11 cellular contexts compared by ENCODE assay signal in the genomic region with DNA sequence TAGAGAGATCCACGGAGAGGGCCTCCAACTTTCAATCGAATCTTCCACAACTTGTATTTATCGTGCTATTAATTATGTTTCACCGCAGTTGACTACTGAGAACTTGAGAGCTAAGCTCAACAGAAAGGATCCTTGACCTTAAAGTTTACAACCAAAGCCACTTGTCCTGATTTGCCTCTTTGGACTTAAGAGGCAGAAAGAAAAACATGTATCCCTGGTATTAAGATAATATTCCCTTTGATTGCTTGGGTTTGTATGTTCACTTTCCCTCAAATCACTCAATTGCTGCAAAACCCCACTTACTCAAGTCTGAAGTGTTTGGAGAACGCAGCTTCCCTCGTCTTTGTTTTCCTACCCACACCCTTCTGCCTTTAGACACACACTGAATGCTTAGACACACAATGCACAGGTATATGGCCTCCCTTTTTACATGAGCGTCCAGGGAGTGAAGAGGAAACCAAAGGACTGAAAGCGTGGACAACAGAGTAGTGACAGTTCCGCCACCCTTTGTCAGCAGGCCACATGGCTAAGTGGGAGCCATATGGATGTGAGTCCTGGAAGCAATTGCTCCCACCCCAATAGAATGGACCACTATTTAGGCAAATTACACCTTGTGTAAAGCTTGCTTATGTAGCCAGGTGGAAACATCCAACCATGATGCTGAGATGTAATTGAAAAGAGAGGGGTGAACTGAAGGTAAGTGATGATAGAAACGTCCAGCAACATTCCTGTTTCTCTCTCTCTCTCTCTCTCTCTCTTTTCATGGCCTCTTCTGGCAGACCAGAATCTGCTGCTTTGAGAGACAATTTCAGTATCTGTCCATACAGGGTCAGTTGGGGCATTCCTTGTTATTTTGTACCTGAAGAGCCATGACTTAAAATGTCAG. TPM values are rescaled to one million over a fixed set of nuclear protein-coding genes. Genes with fewer than 3 reads are reported as not detected.
DNase-seq lines count a peak whose midpoint lies in the region; ATAC-seq and TF ChIP-seq lines count a peak whose summit lies in the region.
"Had no signal": no experiment of that assay in that cellular context is flagged by ENCODE, and none has a peak within 500 bp of the region (broad histone marks: within the 10 kb centered on the region; RNA-seq: fewer than 3 reads in every experiment).

No MANE protein-coding gene starts in this region.

- intact Hi-C loops in activated T-helper 2 cell treated with anti-CD3 and anti-CD28 coated beads, Interferon-gamma antibody, Interleukin-2, Interleukin-4, amounts not matched to agents 10 μg/mL and 5 μg/mL and 100 μg/mL, durations not matched to agents 14 hours and 24 hours and 36 hours (cut with micrococcal nuclease) = no loop called here

- H3K79me1 ChIP-seq in H9 (ENCODE audit: insufficient read depth, low read depth, low read length, poor library complexity, severe bottlenecking) = no peaks in the 10 kb centered on the region

- no peaks in the 10 kb centered on the region for H3K36me3 ChIP-seq in BLaER1
- H3K36me3 ChIP-seq: MG63 had no signal

- no peak overlapping the region for H2BK120ac ChIP-seq in H9 (ENCODE audit: low read depth, low read length, poor library complexity, severe bottlenecking)

- H2BK15ac ChIP-seq in H9 (ENCODE audit: low read depth, low read length) = no peak overlapping the region

- H3K9me3 ChIP-seq in BLaER1 (no peaks in the 10 kb centered on the region), H9 (ENCODE audit: control insufficient read depth, low read depth, low read length) (no peaks in the 10 kb centered on the region)
- H3K9me3 ChIP-seq: MG63 had no signal

- H3K27me3 ChIP-seq in BLaER1 (no peaks in the 10 kb centered on the region), H9 (ENCODE audit: insufficient read depth, low read length) (no peaks in the 10 kb centered on the region)

- H3K27me3 Mint-ChIP-seq in H9 (ENCODE audit: low read depth) (peaks cover 2% of the 10 kb centered on the region; the same call in 1 of the 2 replicates), mesothelial cell of epicardium (ENCODE audit: low read depth) (no peaks in the 10 kb centered on the region)
- peaks cover 48% of the 10 kb centered on the region for H3K27me3 Mint-ChIP-seq in activated T-helper 2 cell treated with anti-CD3 and anti-CD28 coated beads, Interferon-gamma antibody, Interleukin-2, Interleukin-4, amounts not matched to agents 10 μg/mL and 5 μg/mL and 100 μg/mL, durations not matched to agents 14 hours and 24 hours and 36 hours (ENCODE audit: low read depth)

- TF ChIP-seq CTCF in H9 (conservative IDR thresholded peaks at IDR 0.05) (no peak), mesothelial cell of epicardium (IDR thresholded peaks at IDR 0.05; ENCODE audit: unreplicated experiment) (no peak)

- peaks cover 6% of the 10 kb centered on the region for H3K23me2 ChIP-seq in H9 (ENCODE audit: insufficient read length, low read depth, low read length, poor library complexity, severe bottlenecking)

- H2AFZ ChIP-seq in H9 (ENCODE audit: low read length) = no peak overlapping the region

- no peak overlapping the region for H4K5ac ChIP-seq in H9 (ENCODE audit: insufficient read length, low read depth, low read length)

- H3K4ac ChIP-seq in H9 (ENCODE audit: low read depth, low read length) = no peak overlapping the region

- no peak for ATAC-seq in HG03342 (IDR thresholded peaks at IDR 0.05; ENCODE audit: unreplicated experiment)
- no peak for ATAC-seq in HG02610 (IDR thresholded peaks at IDR 0.05; ENCODE audit: unreplicated experiment)

- H3K14ac ChIP-seq in H9 (ENCODE audit: insufficient read depth, low read length) = no peak overlapping the region

- no peak overlapping the region for H4K91ac ChIP-seq in H9 (ENCODE audit: insufficient read length, low read depth, low read length)

- no peaks in the 10 kb centered on the region for H4K20me1 ChIP-seq in BLaER1
- no peaks in the 10 kb centered on the region for H4K20me1 ChIP-seq in H9 (ENCODE audit: control insufficient read depth, insufficient read depth, insufficient read length)

- H3K56ac ChIP-seq in H9 (ENCODE audit: insufficient read length, low read depth, low read length) = no peak overlapping the region

- no peak overlapping the region for H2BK20ac ChIP-seq in H9 (ENCODE audit: low read depth, low read length, poor library complexity, severe bottlenecking)

- peaks cover 41 to 48% of the 10 kb centered on the region in 2 experiments for H3K4me1 Mint-ChIP-seq in H9
- H3K4me1 Mint-ChIP-seq in activated T-helper 2 cell treated with anti-CD3 and anti-CD28 coated beads, Interferon-gamma antibody, Interleukin-2, Interleukin-4, amounts not matched to agents 10 μg/mL and 5 μg/mL and 100 μg/mL, durations not matched to agents 14 hours and 24 hours and 36 hours (ENCODE audit: low read depth) = peaks cover 11% of the 10 kb centered on the region
- H3K4me1 Mint-ChIP-seq in mesothelial cell of epicardium = peaks cover 67% of the 10 kb centered on the region

- H3K23ac ChIP-seq in H9 (ENCODE audit: insufficient read length, low read depth, low read length) = no peak overlapping the region

- H3K4me2 ChIP-seq in BLaER1 (peak overlapping the region; percentile 79), H9 (ENCODE audit: insufficient read depth, insufficient read length, low read length) (peak overlapping the region; percentile 53)

- no peaks in the 10 kb centered on the region for H3K9me3 Mint-ChIP-seq in H9
- no peaks in the 10 kb centered on the region for H3K9me3 Mint-ChIP-seq in activated T-helper 2 cell treated with anti-CD3 and anti-CD28 coated beads, Interferon-gamma antibody, Interleukin-2, Interleukin-4, amounts not matched to agents 10 μg/mL and 5 μg/mL and 100 μg/mL, durations not matched to agents 14 hours and 24 hours and 36 hours
- H3K9me3 Mint-ChIP-seq in mesothelial cell of epicardium = no peaks in the 10 kb centered on the region

- no peak overlapping the region for H2BK12ac ChIP-seq in H9 (ENCODE audit: insufficient read length, low read depth, low read length)

- H3K27ac ChIP-seq in BLaER1 (no peak overlapping the region), H9 (ENCODE audit: insufficient read length, low read depth, low read length) (no peak overlapping the region)

- DNase-seq in H9 = no peak
- DNase-seq in activated T-helper 2 cell treated with anti-CD3 and anti-CD28 coated beads, Interferon-gamma antibody, Interleukin-2, Interleukin-4, amounts not matched to agents 10 μg/mL and 5 μg/mL and 100 μg/mL, durations not matched to agents 14 hours and 24 hours and 36 hours (ENCODE audit: low spot score) = no peak
- no peak for DNase-seq in mesothelial cell of epicardium (ENCODE audit: low spot score in 2 of 2, unreplicated experiment in 2 of 2)
- no peak for DNase-seq in islet precursor cell
- DNase-seq in HK-2 (ENCODE audit: unreplicated experiment) = no peak
- DNase-seq: RPMI8226; stimulated activated naive CD4-positive, alpha-beta T cell treated with Interleukin-2 at 50 U/mL for 16 hours had no signal

- H3K27ac Mint-ChIP-seq in H9 = no peak overlapping the region
- H3K27ac Mint-ChIP-seq in activated T-helper 2 cell treated with anti-CD3 and anti-CD28 coated beads, Interferon-gamma antibody, Interleukin-2, Interleukin-4, amounts not matched to agents 10 μg/mL and 5 μg/mL and 100 μg/mL, durations not matched to agents 14 hours and 24 hours and 36 hours = no peak overlapping the region
- peak overlapping the region; percentile 92 for H3K27ac Mint-ChIP-seq in mesothelial cell of epicardium

- no peak overlapping the region for H4K8ac ChIP-seq in H9 (replicated peaks; ENCODE audit: insufficient read length, low read depth, low read length)

- H2BK5ac ChIP-seq in H9 (ENCODE audit: insufficient read length, low read length) = no peak overlapping the region

- H2AK5ac ChIP-seq in H9 (ENCODE audit: insufficient read length, low read length) = no peak overlapping the region

- no peaks in the 10 kb centered on the region for H3K4me1 ChIP-seq in BLaER1
- H3K4me1 ChIP-seq in H9 (ENCODE audit: insufficient read depth, low read length) = peaks cover 7% of the 10 kb centered on the region; the same call in 1 of the 2 replicates

- no peaks in the 10 kb centered on the region for H3K36me3 Mint-ChIP-seq in H9 (ENCODE audit: insufficient read depth in 1 of 3, low read depth in 3 of 3)
- no peaks in the 10 kb centered on the region for H3K36me3 Mint-ChIP-seq in activated T-helper 2 cell treated with anti-CD3 and anti-CD28 coated beads, Interferon-gamma antibody, Interleukin-2, Interleukin-4, amounts not matched to agents 10 μg/mL and 5 μg/mL and 100 μg/mL, durations not matched to agents 14 hours and 24 hours and 36 hours (ENCODE audit: low read depth)
- no peaks in the 10 kb centered on the region for H3K36me3 Mint-ChIP-seq in mesothelial cell of epicardium

- H3K9ac ChIP-seq in BLaER1 (no peak overlapping the region), H9 (ENCODE audit: extremely low read depth, insufficient read length, low read length) (no peak overlapping the region)

- H3K4me3 Mint-ChIP-seq in H9 (peak overlapping the region; percentile 78 to 87), mesothelial cell of epicardium (peak overlapping the region; percentile 71)
- peak overlapping the region; percentile 38 for H3K4me3 Mint-ChIP-seq in activated T-helper 2 cell treated with anti-CD3 and anti-CD28 coated beads, Interferon-gamma antibody, Interleukin-2, Interleukin-4, amounts not matched to agents 10 μg/mL and 5 μg/mL and 100 μg/mL, durations not matched to agents 14 hours and 24 hours and 36 hours (ENCODE audit: low read depth)

- H3K18ac ChIP-seq in H9 (ENCODE audit: insufficient read length, low read depth, low read length) = no peak overlapping the region

- whole genome bisulfite sequencing in H9 (ENCODE audit: extremely low coverage, insufficient read length, low lambda C conversion rate) = no CpG with 5 or more reads among the region's 10 CpGs

- H3K79me2 ChIP-seq in H9 (ENCODE audit: insufficient read depth, low read length) = 0 out of 2 replicates have a peak, but pooled peaks cover 2% of the 10 kb centered on the region

- no peak overlapping the region for H3K4me3 ChIP-seq in BLaER1

- no peak overlapping the region for H3T11ph ChIP-seq in H9 (ENCODE audit: low read length)

RNA-seq across cellular contexts. Expression of gene PKP2, which starts 1.4 kb away (rescaled TPM):
- total RNA-seq in H9 (2021) (18.2 and 18.4 TPM in 2 replicates), mesothelial cell of epicardium (65.3 to 69.5 TPM (median 67.3 TPM) in 3 replicates)
- 0.11 TPM in 1 of 2 replicates, not detected in the other for total RNA-seq in activated T-helper 2 cell treated with anti-CD3 and anti-CD28 coated beads, Interferon-gamma antibody, Interleukin-2, Interleukin-4, amounts not matched to agents 10 μg/mL and 5 μg/mL and 100 μg/mL, durations not matched to agents 14 hours and 24 hours and 36 hours

Comparison
In these comparisons a context has a peak if more than half of its experiments do, and no peak if none do; other contexts are left out.
1. RNA of gene PKP2, which starts 1.4 kb away (total RNA-seq): 65.3 to 69.5 TPM in mesothelial cell of epicardium and 18.2 to 18.4 TPM in H9; 0.11 TPM in activated T-helper 2 cell treated with anti-CD3 and anti-CD28 coated beads, Interferon-gamma antibody, Interleukin-2, Interleukin-4, amounts not matched to agents 10 μg/mL and 5 μg/mL and 100 μg/mL, durations not matched to agents 14 hours and 24 hours and 36 hours; every median in the first group is over 10 times any median in the second.
2. Peak in every context shown above with its lines, with median percentiles within 50 percentile points of each other: H3K4me3 Mint-ChIP-seq.